ENCODE assay signal across 10 cellular contexts in genomic region chr10:57849726-57850357, GRCh38.
A peak's percentile ranks its signal among the peaks of the same experiment; 100 is the strongest.
DNase-seq lines count a peak whose midpoint lies in the region; ATAC-seq and TF ChIP-seq lines count a peak whose summit lies in the region.
"Had no signal": no experiment of that assay in that cellular context is flagged by ENCODE, and none has a peak within 500 bp of the region (broad histone marks: within the 10 kb centered on the region; RNA-seq: fewer than 3 reads in every experiment).

No MANE protein-coding gene starts in this region.

- H3K27me3 ChIP-seq in gastrocnemius medialis (no peaks in the 10 kb centered on the region), aorta (ENCODE audit: control insufficient read depth in 1 of 2, insufficient read depth in 2 of 2, low read length in 1 of 2) (peaks cover 0 to 3% of the 10 kb centered on the region in 2 donors)

- no peak for TF ChIP-seq POLR2A in gastrocnemius medialis (IDR thresholded peaks at IDR 0.05)

- no peak for ATAC-seq in gastrocnemius medialis
- no peak for ATAC-seq in aorta (ENCODE audit: low FRiP score)

- no peaks in the 10 kb centered on the region for H3K4me1 ChIP-seq in gastrocnemius medialis
- H3K4me1 ChIP-seq in aorta (ENCODE audit: control insufficient read depth in 1 of 2, insufficient read depth in 2 of 2, low read length in 2 of 2) = no peaks in the 10 kb centered on the region

- no peaks in the 10 kb centered on the region for H3K9me3 Mint-ChIP-seq in endothelial cell (ENCODE audit: unreplicated experiment)

- no peak overlapping the region for H3K4me3 ChIP-seq in gastrocnemius medialis
- no peak overlapping the region for H3K4me3 ChIP-seq in aorta (ENCODE audit: low read length in 2 of 2)

- H3K4me1 Mint-ChIP-seq in endothelial cell (ENCODE audit: unreplicated experiment) = no peaks in the 10 kb centered on the region
- H3K4me1 Mint-ChIP-seq: B cell had no signal

- no peaks in the 10 kb centered on the region for H3K27me3 Mint-ChIP-seq in endothelial cell (ENCODE audit: unreplicated experiment)
- H3K27me3 Mint-ChIP-seq: B cell had no signal

- no peaks in the 10 kb centered on the region for H3K9me3 ChIP-seq in gastrocnemius medialis
- H3K9me3 ChIP-seq in aorta (ENCODE audit: control insufficient read depth, low read length) = no peaks in the 10 kb centered on the region

- H3K36me3 Mint-ChIP-seq in endothelial cell (ENCODE audit: low read depth, unreplicated experiment) = no peaks in the 10 kb centered on the region

- in situ Hi-C loops in gastrocnemius medialis (cut with MboI; ENCODE audit: low sequenced_read_pairs in 4 of 4) = no loop called here

- H3K27ac Mint-ChIP-seq in endothelial cell (ENCODE audit: unreplicated experiment) = no peak overlapping the region
- H3K27ac Mint-ChIP-seq: B cell had no signal

- intact Hi-C loops in gastrocnemius medialis (cut with DNase I; ENCODE audit: low total_unique reads) (no loop called here), aorta (cut with DNase I) (loop anchor here in 1 of 2 donors (5.0 to 10.0 kb wide), 2 partner anchors 273 to 505 kb away; no protein-coding TSS in a partner anchor), posterior cingulate gyrus (cut with DNase I) (no loop called here)

- H3K27ac ChIP-seq in gastrocnemius medialis (no peak overlapping the region), aorta (ENCODE audit: low read depth in 1 of 2, low read length in 2 of 2) (no peak overlapping the region)

- TF ChIP-seq CTCF in endothelial cell (IDR thresholded peaks at IDR 0.05; ENCODE audit: unreplicated experiment) (peak; percentile 60), gastrocnemius medialis (IDR thresholded peaks at IDR 0.05 in 4 of 5, conservative IDR thresholded peaks at IDR 0.05 in 1 of 5) (no peak)

- DNase-seq in NCI-H1105 treated with DMSO at 0.1 percent for 48 hours (lab: John Stamatoyannopoulos, UW) = peak; percentile 13
- no peak for DNase-seq in NCI-H1105 (lab: John Stamatoyannopoulos, UW)
- peak; percentile 63 for DNase-seq in NCI-H526 treated with DMSO at 0.1 percent for 48 hours (lab: John Stamatoyannopoulos, UW)
- DNase-seq in endothelial cell (ENCODE audit: low spot score) = no peak
- peak; percentile 28 for DNase-seq in renal cortical epithelial cell (ENCODE audit: low read depth)
- no peak for DNase-seq in gastrocnemius medialis
- DNase-seq in aorta = no peak
- DNase-seq in posterior cingulate gyrus = no peak
- DNase-seq: NCI-H2171 had no signal

- no peak overlapping the region for H3K4me3 Mint-ChIP-seq in endothelial cell (ENCODE audit: unreplicated experiment)
- H3K4me3 Mint-ChIP-seq: B cell had no signal

- WGBS in aorta, 2 donors = 5 to 9% methylated on average over 1 of the region's 1 CpG

- H3K36me3 ChIP-seq in gastrocnemius medialis (no peaks in the 10 kb centered on the region), aorta (ENCODE audit: control insufficient read depth in 1 of 2, insufficient read depth in 2 of 2, low read length in 1 of 2) (no peaks in the 10 kb centered on the region)

Comparison
In these comparisons a context has a peak if more than half of its experiments do, and no peak if none do; other contexts are left out.
1. DNase-seq: peak in NCI-H1105 treated with DMSO at 0.1 percent for 48 hours (single experiment), NCI-H526 treated with DMSO at 0.1 percent for 48 hours (single experiment) and renal cortical epithelial cell (single experiment); none in NCI-H1105 (single experiment), endothelial cell (single experiment), gastrocnemius medialis (0 of 2), aorta (0 of 2) and posterior cingulate gyrus (0 of 10).